In the genomic region with DNA sequence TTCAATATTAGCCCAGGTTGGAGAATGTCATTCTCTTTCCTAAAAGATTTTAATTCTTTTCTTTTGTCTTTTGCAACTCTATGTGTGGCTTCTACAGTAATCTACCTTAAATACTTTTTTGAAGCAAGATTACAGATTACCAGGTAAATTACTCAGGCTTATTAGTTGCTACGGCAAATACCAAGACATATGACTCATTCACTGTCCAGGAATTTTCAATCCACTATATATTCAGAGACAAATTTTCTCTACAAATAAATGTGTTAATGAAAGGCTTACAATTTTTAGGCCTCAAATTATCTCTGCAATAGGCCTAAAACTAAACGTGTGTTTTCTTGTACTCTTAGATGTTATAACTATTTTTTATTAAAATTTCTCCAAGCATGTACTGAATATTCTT, we compare ENCODE assay signal across 15 cellular contexts.
DNase-seq lines count a peak whose midpoint lies in the region; ATAC-seq, FAIRE-seq and TF ChIP-seq lines count a peak whose summit lies in the region.
"Had no signal": no experiment of that assay in that cellular context is flagged by ENCODE, and none has a peak within 500 bp of the region (broad histone marks: within the 10 kb centered on the region; RNA-seq: fewer than 3 reads in every experiment).

No MANE protein-coding gene starts in this region.

- TF ChIP-seq RAD21 in K562 (CRISPR knock-in tag; conservative IDR thresholded peaks at IDR 0.05 in 1 of 2, IDR thresholded peaks at IDR 0.05 in 1 of 2): no peak

- H3K27me3 ChIP-seq in K562 (ENCODE audit: control insufficient read depth in 2 of 2, insufficient read depth in 2 of 2, low read length in 2 of 2): no peaks in the 10 kb centered on the region
- H3K27me3 ChIP-seq in tibial nerve: no peaks in the 10 kb centered on the region
- H3K27me3 ChIP-seq: tibial artery had no signal

- POLR2A ChIA-PET in K562 (lab: Yijun Ruan, JAX): interaction anchor here (1.2 kb wide), 1 partner anchor 10 kb away, joined by 5 read pairs; no protein-coding TSS in a partner anchor

- CTCF ChIA-PET in K562 (lab: Yijun Ruan, JAX; ENCODE audit: low intra/inter-chr PET ratio): no interaction called here

- peak overlapping the region; percentile 85 for H2AFZ ChIP-seq in K562 (ENCODE audit: low read depth, low read length)

- H3K4me2 ChIP-seq in K562 (ENCODE audit: insufficient read depth, low read length): no peak overlapping the region

- in situ Hi-C loops in K562 (cut with MboI): no loop called here

- H3K79me2 ChIP-seq in K562 (ENCODE audit: control insufficient read depth, insufficient read depth, low read length): no peaks in the 10 kb centered on the region

- H3K27ac ChIP-seq in K562 (ENCODE audit: extremely low read depth, low read depth, low read length): peak overlapping the region; percentile 5; the same call in 1 of the 3 replicates
- peak overlapping the region in 2 of 4 donors; percentile 25 to 53 for H3K27ac ChIP-seq in tibial nerve
- H3K27ac ChIP-seq: tibial artery had no signal

- WGBS in K562 (ENCODE audit: insufficient coverage, low coverage, missing lambda C conversion rate): 34% methylated on average over 2 of the region's 2 CpGs
- WGBS in tibial nerve, 2 donors: 92 to 95% methylated on average over 2 of the region's 2 CpGs

- H3K4me3 ChIP-seq in K562 (no peak overlapping the region), tibial nerve (no peak overlapping the region)
- H3K4me3 ChIP-seq: coronary artery, tibial artery had no signal

- DNase-seq in A172 (ENCODE audit: low spot score) (peak; percentile 7), HT1080 (ENCODE audit: low read depth) (peak; percentile 11), K562 (ENCODE audit: extremely low read depth in 1 of 4, low spot score in 3 of 4) (no peak), kidney tubule cell (ENCODE audit: low spot score) (peak; percentile 67), tibial nerve (ENCODE audit: low spot score in 2 of 2) (no peak)
- DNase-seq in activated CD4-positive, alpha-beta T cell treated with anti-CD3 and anti-CD28 coated beads for 48 hours: no peak
- DNase-seq: GF-D8, NCI-H2081 treated with DMSO at 0.1 percent for 48 hours, nephron progenitor cell had no signal

- intact Hi-C loops in K562 (cut with micrococcal nuclease): no loop called here

- no peaks in the 10 kb centered on the region for H3K9me1 ChIP-seq in K562 (ENCODE audit: control insufficient read depth, insufficient read depth, low read length)

- no peak overlapping the region; a peak in 1 of 4 replicates for H3K9ac ChIP-seq in K562 (ENCODE audit: insufficient read depth in 1 of 2, low read depth in 2 of 2, low read length in 2 of 2)

- TF ChIP-seq CTCF in K562 (IDR thresholded peaks at IDR 0.05 in 2 of 3, conservative IDR thresholded peaks at IDR 0.05 in 1 of 3; ENCODE audit: insufficient read depth in 2 of 3, low read depth in 1 of 3, low read length in 3 of 3): no peak
- no peak for TF ChIP-seq CTCF in tibial nerve (IDR thresholded peaks at IDR 0.05)

- TF ChIP-seq POLR2A in K562 (conservative IDR thresholded peaks at IDR 0.05) (no peak), tibial nerve (IDR thresholded peaks at IDR 0.05) (no peak)

- ATAC-seq in K562 (no peak), HG02938 (IDR thresholded peaks at IDR 0.05; ENCODE audit: unreplicated experiment) (no peak), HG02678 (IDR thresholded peaks at IDR 0.05; ENCODE audit: unreplicated experiment) (no peak)
- ATAC-seq: activated CD4-positive, alpha-beta T cell treated with anti-CD3 and anti-CD28 coated beads for 36 hours had no signal

- H3K4me1 ChIP-seq in K562 (replicated peaks in 1 of 2; ENCODE audit: control insufficient read depth in 2 of 2, insufficient read depth in 2 of 2, low read length in 2 of 2) (peaks cover 0 to 10% of the 10 kb centered on the region in 2 experiments; a peak in 3 of 5 replicates), tibial nerve (peaks cover 0 to 13% (median 0%) of the 10 kb centered on the region in 4 donors)

- no peak for FAIRE-seq in K562 (lab: Jason Lieb, UNC)
- FAIRE-seq: keratinocyte had no signal

- H3K36me3 ChIP-seq in K562 (ENCODE audit: control insufficient read depth, insufficient read depth, low read length) (no peaks in the 10 kb centered on the region), tibial nerve (no peaks in the 10 kb centered on the region)
- H3K36me3 ChIP-seq: tibial artery had no signal

- BruUV-seq in K562 (replicated peaks; lab: Mats Ljungman, UMichigan): no TSS peak

- H3K9me3 ChIP-seq in K562 (replicated peaks; ENCODE audit: control insufficient read depth, insufficient read depth, low read depth, low read length): no peaks in the 10 kb centered on the region
- H3K9me3 ChIP-seq in tibial nerve: no peaks in the 10 kb centered on the region
- H3K9me3 ChIP-seq: tibial artery had no signal

- H4K20me1 ChIP-seq in K562 (replicated peaks; ENCODE audit: control insufficient read depth, insufficient read depth, low read length): no peaks in the 10 kb centered on the region

- TF ChIP-seq EP300 in K562 (IDR thresholded peaks at IDR 0.05; ENCODE audit: low read length): no peak
- no peak for TF ChIP-seq EP300 in tibial nerve (IDR thresholded peaks at IDR 0.05)

TF ChIP-seq in K562, 482 proteins besides CTCF, POLR2A, EP300 and RAD21:
- TF ChIP-seq FOXK2 (conservative IDR thresholded peaks at IDR 0.05 in 1 of 2, IDR thresholded peaks at IDR 0.05 in 1 of 2; ENCODE audit: low read depth in 2 of 2) (no peak), POLR2G (IDR thresholded peaks at IDR 0.05; ENCODE audit: low read depth, low read length) (no peak)
- TF ChIP-seq, protein P1, sequence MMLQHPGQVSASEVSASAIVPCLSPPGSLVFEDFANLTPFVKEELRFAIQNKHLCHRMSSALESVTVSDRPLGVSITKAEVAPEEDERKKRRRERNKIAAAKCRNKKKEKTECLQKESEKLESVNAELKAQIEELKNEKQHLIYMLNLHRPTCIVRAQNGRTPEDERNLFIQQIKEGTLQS (IDR thresholded peaks at IDR 0.05): peak; percentile 35; the same call in 1 of the 2 replicates
- TF ChIP-seq, protein P1 (CRISPR knock-in tag; conservative IDR thresholded peaks at IDR 0.05): no peak

Comparison
In these comparisons a context has a peak if more than half of its experiments do, and no peak if none do; other contexts are left out.
1. DNase-seq: peak in A172 (single experiment), HT1080 (single experiment) and kidney tubule cell (single experiment); none in K562 (0 of 4), tibial nerve (0 of 2) and activated CD4-positive, alpha-beta T cell treated with anti-CD3 and anti-CD28 coated beads for 48 hours (single experiment).